Comparison of ENCODE assay signal across 29 cellular contexts in the genomic region with DNA sequence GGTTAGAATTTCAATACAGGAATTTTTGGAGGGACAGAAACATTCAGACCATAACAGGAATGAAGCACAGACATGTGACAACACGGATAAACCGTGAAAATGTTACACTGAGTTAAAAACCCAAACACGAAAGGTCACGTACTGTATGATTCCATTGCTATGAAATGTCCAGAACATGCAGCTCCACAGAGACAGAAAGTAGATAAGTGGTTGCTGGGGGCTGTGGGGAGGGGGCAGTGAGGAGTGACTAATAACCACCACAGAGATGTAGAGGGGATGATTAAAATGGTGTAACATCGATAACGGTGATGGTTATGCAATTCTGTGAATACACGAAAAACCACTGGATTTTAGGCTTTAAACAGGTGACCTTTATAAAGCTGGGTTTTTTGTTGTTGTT. TPM values are rescaled to one million over a fixed set of nuclear protein-coding genes. Genes with fewer than 3 reads are reported as not detected.
"Had no signal": no experiment of that assay in that cellular context is flagged by ENCODE, and none has a peak within 500 bp of the region (broad histone marks: within the 10 kb centered on the region; RNA-seq: fewer than 3 reads in every experiment).

No MANE protein-coding gene starts in this region.

- H2AFZ ChIP-seq: neural progenitor cell, parathyroid adenoma had no signal

- H3K36me3 Mint-ChIP-seq: natural killer cell; neural progenitor cell; stimulated activated effector memory CD8-positive, alpha-beta T cell treated with anti-CD3 and anti-CD28 coated beads, Interleukin-12 subunit alpha, Interleukin-12 subunit beta, amount 100 ng/mL, for 72 hours; stimulated activated naive B cell treated with anti-CD40 and anti-IgM and Interleukin-4, amounts not matched to agents 10 μg/mL and 1 μg/mL and 100 μg/mL, for 72 hours; type B pancreatic cell had no signal

- H3K9me3 ChIP-seq: ovary, right lobe of liver, sigmoid colon, thoracic aorta, thyroid gland, upper lobe of right lung, uterus had no signal

- H3K9ac ChIP-seq: neural progenitor cell, parathyroid adenoma had no signal

- H3K9me3 Mint-ChIP-seq: natural killer cell; stimulated activated effector memory CD8-positive, alpha-beta T cell treated with anti-CD3 and anti-CD28 coated beads, Interleukin-12 subunit alpha, Interleukin-12 subunit beta, amount 100 ng/mL, for 72 hours; stimulated activated naive CD8-positive, alpha-beta T cell treated with anti-CD3 and anti-CD28 coated beads, Interleukin-15, Interleukin-2, amounts not matched to agents 100 ng/mL and 50 ng/mL, for 24 hours; type B pancreatic cell had no signal

- H3K27ac ChIP-seq: neural progenitor cell, ovary, parathyroid adenoma, psoas muscle, right lobe of liver, sigmoid colon, stomach, thoracic aorta, thyroid gland, tibial nerve, upper lobe of right lung, uterus had no signal

- ATAC-seq: natural killer cell; psoas muscle; right cardiac atrium; right lobe of liver; stimulated activated effector memory CD8-positive, alpha-beta T cell treated with anti-CD3 and anti-CD28 coated beads, Interleukin-12 subunit alpha, Interleukin-12 subunit beta, amount 100 ng/mL, for 72 hours; stimulated activated naive B cell treated with anti-CD40 and anti-IgM and Interleukin-4, amounts not matched to agents 10 μg/mL and 1 μg/mL and 100 μg/mL, for 72 hours; upper lobe of right lung had no signal

- H3K79me2 ChIP-seq: parathyroid adenoma had no signal

- FAIRE-seq: small intestine had no signal

- H3K36me3 ChIP-seq: neural progenitor cell, ovary, right lobe of liver, sigmoid colon, stomach, thoracic aorta, thyroid gland, tibial nerve, upper lobe of right lung, uterus had no signal

- H3K27me3 Mint-ChIP-seq: progenitor cell of endocrine pancreas; stimulated activated naive CD8-positive, alpha-beta T cell treated with anti-CD3 and anti-CD28 coated beads, Interleukin-15, Interleukin-2, amounts not matched to agents 100 ng/mL and 50 ng/mL, for 24 hours; type B pancreatic cell had no signal

- H3K27me3 ChIP-seq: neural progenitor cell, ovary, right lobe of liver, sigmoid colon, stomach, thyroid gland, tibial nerve, upper lobe of right lung, uterus had no signal

- H3K27ac Mint-ChIP-seq: natural killer cell; nephron; neural progenitor cell; progenitor cell of endocrine pancreas; stimulated activated effector memory CD8-positive, alpha-beta T cell treated with anti-CD3 and anti-CD28 coated beads, Interleukin-12 subunit alpha, Interleukin-12 subunit beta, amount 100 ng/mL, for 72 hours; stimulated activated naive B cell treated with anti-CD40 and anti-IgM and Interleukin-4, amounts not matched to agents 10 μg/mL and 1 μg/mL and 100 μg/mL, for 72 hours; stimulated activated naive CD8-positive, alpha-beta T cell treated with anti-CD3 and anti-CD28 coated beads, Interleukin-15, Interleukin-2, amounts not matched to agents 100 ng/mL and 50 ng/mL, for 24 hours; type B pancreatic cell had no signal

- H3K4me2 ChIP-seq: neural progenitor cell had no signal

- H3K4me1 Mint-ChIP-seq: natural killer cell; nephron; neural progenitor cell; stimulated activated effector memory CD8-positive, alpha-beta T cell treated with anti-CD3 and anti-CD28 coated beads, Interleukin-12 subunit alpha, Interleukin-12 subunit beta, amount 100 ng/mL, for 72 hours; stimulated activated naive B cell treated with anti-CD40 and anti-IgM and Interleukin-4, amounts not matched to agents 10 μg/mL and 1 μg/mL and 100 μg/mL, for 72 hours had no signal

- DNase-seq: natural killer cell; occipital lobe; ovary; psoas muscle; right cardiac atrium; right lobe of liver; sigmoid colon; small intestine; stimulated activated CD4-positive, alpha-beta T cell treated with anti-CD3 and anti-CD28 coated beads, Interleukin-15, amount 100 ng/mL, for 24 hours; stimulated activated CD4-positive, alpha-beta T cell treated with anti-CD3 and anti-CD28 coated beads, Interleukin-2, amount 100 ng/mL, for 24 hours; stimulated activated CD4-positive, alpha-beta T cell treated with anti-CD3 and anti-CD28 coated beads, Interleukin-2, amount 100 ng/mL, for 48 hours; stimulated activated CD4-positive, alpha-beta T cell treated with anti-CD3 and anti-CD28 coated beads, Interleukin-4, amount 100 ng/mL, for 24 hours; stimulated activated naive B cell treated with anti-CD40 and anti-IgM and Interleukin-4, amounts not matched to agents 10 μg/mL and 1 μg/mL and 100 μg/mL, for 72 hours; stimulated activated naive CD4-positive, alpha-beta T cell treated with Interleukin-2 at 50 U/mL for 16 hours; stomach; thyroid gland; upper lobe of right lung; uterus had no signal

- H3K4me1 ChIP-seq: neural progenitor cell, parathyroid adenoma, psoas muscle, right lobe of liver, sigmoid colon, stomach, thyroid gland, tibial nerve, upper lobe of right lung, uterus had no signal

- H3K4me3 Mint-ChIP-seq: natural killer cell; nephron; neural progenitor cell; stimulated activated effector memory CD8-positive, alpha-beta T cell treated with anti-CD3 and anti-CD28 coated beads, Interleukin-12 subunit alpha, Interleukin-12 subunit beta, amount 100 ng/mL, for 72 hours; stimulated activated naive B cell treated with anti-CD40 and anti-IgM and Interleukin-4, amounts not matched to agents 10 μg/mL and 1 μg/mL and 100 μg/mL, for 72 hours; stimulated activated naive CD8-positive, alpha-beta T cell treated with anti-CD3 and anti-CD28 coated beads, Interleukin-15, Interleukin-2, amounts not matched to agents 100 ng/mL and 50 ng/mL, for 24 hours; type B pancreatic cell had no signal

- H3K4me3 ChIP-seq: neural progenitor cell, ovary, psoas muscle, right lobe of liver, sigmoid colon, stomach, thoracic aorta, thyroid gland, tibial nerve, upper lobe of right lung, uterus had no signal

RNA-seq across cellular contexts. Expression of a gene that starts 8.3 kb away (rescaled TPM):
- total RNA-seq: natural killer cell, osteoblast, psoas muscle, sigmoid colon, subcutaneous adipose tissue had no signal

RNA-seq across cellular contexts. Expression of a gene that starts 28.9 kb away (rescaled TPM):
- total RNA-seq: natural killer cell had no signal
